Comparison of ENCODE assay signal across 24 cellular contexts in genomic region chr10:100448977-100449376, GRCh38. TPM values are rescaled to one million over a fixed set of nuclear protein-coding genes. Genes with fewer than 3 reads are reported as not detected.
DNase-seq lines count a peak whose midpoint lies in the region; FAIRE-seq and TF ChIP-seq lines count a peak whose summit lies in the region.
"Had no signal": no experiment of that assay in that cellular context is flagged by ENCODE, and none has a peak within 500 bp of the region (broad histone marks: within the 10 kb centered on the region; RNA-seq: fewer than 3 reads in every experiment).

No MANE protein-coding gene starts in this region.

- H3K36me3 ChIP-seq in OCI-LY7 (ENCODE audit: insufficient read depth, low read length): no peaks in the 10 kb centered on the region
- H3K36me3 ChIP-seq: BLaER1 had no signal

- no TSS peak for BruUV-seq in MCF 10A (replicated peaks; lab: Mats Ljungman, UMichigan)
- BruUV-seq in OCI-LY7 (replicated peaks; lab: Mats Ljungman, UMichigan): no TSS peak

- H3K4me3 ChIP-seq in OCI-LY7 (ENCODE audit: low read depth, low read length, poor library complexity, severe bottlenecking): no peak overlapping the region
- H3K4me3 ChIP-seq: BLaER1, GM12878 had no signal

- H3K9me3 ChIP-seq in OCI-LY7 (ENCODE audit: low read length): no peaks in the 10 kb centered on the region
- H3K9me3 ChIP-seq: BLaER1 had no signal

- H4K20me1 ChIP-seq in OCI-LY7 (ENCODE audit: insufficient read depth, low read length): no peaks in the 10 kb centered on the region; the same call in 1 of the 2 replicates
- H4K20me1 ChIP-seq: BLaER1 had no signal

- CTCF ChIA-PET in MCF 10A (lab: Yijun Ruan, JAX) (interaction anchor here (1.1 kb wide), 1 partner anchor 16 kb away, joined by 3 read pairs; no protein-coding TSS in a partner anchor), OCI-LY7 (lab: Charles Lee; ENCODE audit: unreplicated experiment) (no interaction called here)

- intact Hi-C loops in MCF 10A (cut with micrococcal nuclease) (no loop called here), OCI-LY7 (cut with micrococcal nuclease; ENCODE audit: unreplicated experiment) (no loop called here)

- FAIRE-seq in RCC 7860 (lab: Jason Lieb, UNC): no peak
- FAIRE-seq: A204.1, GM12878, GM19239, H1, HTR-8/SVneo had no signal

- H3K4me1 ChIP-seq in OCI-LY7 (ENCODE audit: insufficient read depth, low read length, poor library complexity, severe bottlenecking): no peaks in the 10 kb centered on the region
- H3K4me1 ChIP-seq: BLaER1 had no signal

- no peaks in the 10 kb centered on the region for H3K9me2 ChIP-seq in OCI-LY7 (ENCODE audit: insufficient read depth, low read length)

- H3K27me3 Mint-ChIP-seq in MCF 10A (ENCODE audit: insufficient read depth, unreplicated experiment): peaks cover 17% of the 10 kb centered on the region
- peaks cover 38% of the 10 kb centered on the region for H3K27me3 Mint-ChIP-seq in nephron progenitor cell (ENCODE audit: low read depth, poor library complexity)

- DNase-seq in Ammon's horn (ENCODE audit: low spot score): peak; percentile 24
- DNase-seq in CD1c-positive myeloid dendritic cell (ENCODE audit: extremely low spot score): peak; percentile 48
- peak; percentile 8 for DNase-seq in NOMO-1 treated with dmso at 0.1 percent for 144 hours (lab: John Stamatoyannopoulos, UW; ENCODE audit: unreplicated experiment)
- DNase-seq in medulla oblongata (ENCODE audit: extremely low spot score): peak; percentile 60
- DNase-seq in MCF 10A (ENCODE audit: unreplicated experiment): no peak
- no peak for DNase-seq in nephron progenitor cell
- no peak for DNase-seq in OCI-LY7 (ENCODE audit: low spot score)
- no peak for DNase-seq in RCC 7860 (ENCODE audit: low spot score)
- DNase-seq: ACHN; Calu3; CD8-positive, alpha-beta T cell; DMS 273 treated with DMSO at 0.1 percent for 48 hours; DMS53; DND-41; EL; H9 had no signal

- H3K4me3 Mint-ChIP-seq in MCF 10A (ENCODE audit: unreplicated experiment) (no peak overlapping the region), nephron progenitor cell (no peak overlapping the region)
- H3K4me3 Mint-ChIP-seq: CD14-positive monocyte; CD8-positive, alpha-beta T cell; H9; IgD-negative memory B cell had no signal

- POLR2A ChIA-PET in MCF 10A (lab: Yijun Ruan, JAX) (no interaction called here), OCI-LY7 (lab: Charles Lee) (no interaction called here)

- H3K79me2 ChIP-seq in OCI-LY7 (ENCODE audit: insufficient read depth, low read depth, low read length): no peaks in the 10 kb centered on the region

- no peak overlapping the region for H2AFZ ChIP-seq in OCI-LY7 (ENCODE audit: low read length)

- no peak for TF ChIP-seq CTCF in MCF 10A (IDR thresholded peaks at IDR 0.05; ENCODE audit: unreplicated experiment)
- no peak for TF ChIP-seq CTCF in nephron progenitor cell (IDR thresholded peaks at IDR 0.05)
- TF ChIP-seq CTCF in OCI-LY7 (conservative IDR thresholded peaks at IDR 0.05; ENCODE audit: low read length): no peak

- no peak overlapping the region for H3K4me2 ChIP-seq in OCI-LY7 (ENCODE audit: low read length)
- H3K4me2 ChIP-seq: BLaER1 had no signal

- H3K36me3 Mint-ChIP-seq in MCF 10A (ENCODE audit: insufficient read depth, unreplicated experiment) (no peaks in the 10 kb centered on the region), nephron progenitor cell (ENCODE audit: low read depth) (no peaks in the 10 kb centered on the region)
- H3K36me3 Mint-ChIP-seq: CD14-positive monocyte; CD8-positive, alpha-beta T cell had no signal

- no peak overlapping the region for H3K27ac ChIP-seq in OCI-LY7 (ENCODE audit: low read depth, low read length, poor library complexity, severe bottlenecking)
- H3K27ac ChIP-seq: BLaER1 had no signal

- no peaks in the 10 kb centered on the region for H3K9me3 Mint-ChIP-seq in MCF 10A (ENCODE audit: unreplicated experiment)
- H3K9me3 Mint-ChIP-seq in nephron progenitor cell: peaks cover 13% of the 10 kb centered on the region
- H3K9me3 Mint-ChIP-seq: CD8-positive, alpha-beta T cell had no signal

- H3K4me1 Mint-ChIP-seq in MCF 10A (ENCODE audit: insufficient read depth, unreplicated experiment) (no peaks in the 10 kb centered on the region), nephron progenitor cell (no peaks in the 10 kb centered on the region)
- H3K4me1 Mint-ChIP-seq: CD14-positive monocyte, H9 had no signal

- H3K27ac Mint-ChIP-seq in MCF 10A (ENCODE audit: low read depth, unreplicated experiment) (no peak overlapping the region), nephron progenitor cell (no peak overlapping the region)
- H3K27ac Mint-ChIP-seq: CD14-positive monocyte; CD8-positive, alpha-beta T cell; H9 had no signal

RNA-seq across cellular contexts. Expression of gene WNT8B, which starts 13.8 kb away (rescaled TPM):
- total RNA-seq in MCF 10A (2022) (not detected in 2 replicates), OCI-LY7 (2022) (not detected in 2 replicates)
- total RNA-seq in OCI-LY7 (2014; rRNA removed; shearing (Covaris generic)): not detected in 2 replicates
- total RNA-seq: Calu3; CD8-positive, alpha-beta T cell; GM12878; H9 had no signal

Comparison
In these comparisons a context has a peak if more than half of its experiments do, and no peak if none do; other contexts are left out.
1. DNase-seq: peak in Ammon's horn (single experiment), CD1c-positive myeloid dendritic cell (single experiment), NOMO-1 treated with dmso at 0.1 percent for 144 hours (single experiment) and medulla oblongata (single experiment); none in MCF 10A (single experiment), nephron progenitor cell (single experiment), OCI-LY7 (single experiment) and RCC 7860 (single experiment).